Comparison of ENCODE assay signal across 24 cellular contexts in genomic region chr11:84273541-84273940, GRCh38.
A peak's percentile ranks its signal among the peaks of the same experiment; 100 is the strongest.
DNase-seq lines count a peak whose midpoint lies in the region; TF ChIP-seq lines count a peak whose summit lies in the region.
"Had no signal": no experiment of that assay in that cellular context is flagged by ENCODE, and none has a peak within 500 bp of the region (broad histone marks: within the 10 kb centered on the region; RNA-seq: fewer than 3 reads in every experiment).

No MANE protein-coding gene starts in this region.

- no peaks in the 10 kb centered on the region for H3K4me1 Mint-ChIP-seq in activated naive CD4-positive, alpha-beta T cell treated with anti-CD3 and anti-CD28 coated beads, Interleukin-2, amount 10 ng/mL, durations not matched to agents 7 days and 5 days
- H3K4me1 Mint-ChIP-seq: CD14-positive monocyte; CD4-positive, alpha-beta memory T cell; CD4-positive, CD25-positive, alpha-beta regulatory T cell; CD8-positive, alpha-beta memory T cell had no signal

- no peak overlapping the region for H3K4me3 Mint-ChIP-seq in activated naive CD4-positive, alpha-beta T cell treated with anti-CD3 and anti-CD28 coated beads, Interleukin-2, amount 10 ng/mL, durations not matched to agents 7 days and 5 days
- H3K4me3 Mint-ChIP-seq: CD14-positive monocyte; CD4-positive, alpha-beta memory T cell; CD4-positive, CD25-positive, alpha-beta regulatory T cell; CD8-positive, alpha-beta memory T cell had no signal

- H3K27ac Mint-ChIP-seq in activated naive CD4-positive, alpha-beta T cell treated with anti-CD3 and anti-CD28 coated beads, Interleukin-2, amount 10 ng/mL, durations not matched to agents 7 days and 5 days = no peak overlapping the region
- H3K27ac Mint-ChIP-seq: CD14-positive monocyte; CD4-positive, alpha-beta memory T cell; CD4-positive, CD25-positive, alpha-beta regulatory T cell; CD8-positive, alpha-beta memory T cell had no signal

- H3K36me3 Mint-ChIP-seq in activated naive CD4-positive, alpha-beta T cell treated with anti-CD3 and anti-CD28 coated beads, Interleukin-2, amount 10 ng/mL, durations not matched to agents 7 days and 5 days = no peaks in the 10 kb centered on the region
- H3K36me3 Mint-ChIP-seq: CD14-positive monocyte; CD4-positive, alpha-beta memory T cell; CD4-positive, CD25-positive, alpha-beta regulatory T cell; CD8-positive, alpha-beta memory T cell had no signal

- intact Hi-C loops in dorsolateral prefrontal cortex (cut with DNase I) = loop anchor here in 1 of 2 donors (5.0 to 10.0 kb wide), 2 partner anchors 44 to 111 kb away; no protein-coding TSS in a partner anchor

- H3K9me3 Mint-ChIP-seq in activated naive CD4-positive, alpha-beta T cell treated with anti-CD3 and anti-CD28 coated beads, Interleukin-2, amount 10 ng/mL, durations not matched to agents 7 days and 5 days = peaks cover 13% of the 10 kb centered on the region

- peak overlapping the region; percentile 28 for H3K27ac ChIP-seq in caudate nucleus (ENCODE audit: low read depth, low read length)
- peak overlapping the region in 58 of 59 donors; percentile 2 to 100 (median 78) for H3K27ac ChIP-seq in dorsolateral prefrontal cortex
- peak overlapping the region; percentile 7 for H3K27ac ChIP-seq in substantia nigra (ENCODE audit: low read depth, low read length, poor library complexity, severe bottlenecking)
- peak overlapping the region; percentile 70 for H3K27ac ChIP-seq in temporal lobe (ENCODE audit: low read depth, low read length)
- H3K27ac ChIP-seq: BLaER1 had no signal

- DNase-seq in caudate nucleus (lab: John Stamatoyannopoulos, UW) = no peak
- no peak for DNase-seq in dorsolateral prefrontal cortex
- DNase-seq in substantia nigra (lab: John Stamatoyannopoulos, UW) = no peak
- DNase-seq in activated naive CD4-positive, alpha-beta T cell treated with anti-CD3 and anti-CD28 coated beads, Interleukin-2, amount 10 ng/mL, durations not matched to agents 7 days and 5 days = no peak
- no peak for DNase-seq in activated T-cell treated with anti-CD3 and anti-CD28 coated beads, Interleukin-2, amount 50 U/mL, for 1 hour
- no peak for DNase-seq in activated CD4-positive, alpha-beta T cell treated with anti-CD3 and anti-CD28 coated beads, Interleukin-2, amount 50 U/mL, for 4 hours
- DNase-seq in foreskin melanocyte = no peak
- DNase-seq: 8988T; ACHN; BE2C; CD4-positive, alpha-beta memory T cell; CD4-positive, CD25-positive, alpha-beta regulatory T cell; CD8-positive, alpha-beta memory T cell; COR-L47; DMS 273 treated with DMSO at 0.1 percent for 48 hours; DMS153; DMS79; DND-41; EL; GDM1 had no signal

- peak overlapping the region in 56 of 59 donors; percentile 7 to 68 (median 50) for H3K4me3 ChIP-seq in dorsolateral prefrontal cortex
- H3K4me3 ChIP-seq: BLaER1, GM12878 had no signal

- CTCF ChIA-PET in activated naive CD4-positive, alpha-beta T cell treated with anti-CD3 and anti-CD28 coated beads, Interleukin-2, amount 10 ng/mL, durations not matched to agents 7 days and 5 days (lab: Charles Lee) = no interaction called here

- no peaks in the 10 kb centered on the region for H3K27me3 ChIP-seq in dorsolateral prefrontal cortex
- H3K27me3 ChIP-seq: BE2C, BLaER1 had no signal

- H3K27me3 Mint-ChIP-seq in activated naive CD4-positive, alpha-beta T cell treated with anti-CD3 and anti-CD28 coated beads, Interleukin-2, amount 10 ng/mL, durations not matched to agents 7 days and 5 days = no peaks in the 10 kb centered on the region
- H3K27me3 Mint-ChIP-seq: CD4-positive, alpha-beta memory T cell; CD4-positive, CD25-positive, alpha-beta regulatory T cell; CD8-positive, alpha-beta memory T cell had no signal

- TF ChIP-seq CTCF in dorsolateral prefrontal cortex (IDR thresholded peaks at IDR 0.05 in 54 of 56, conservative IDR thresholded peaks at IDR 0.05 in 2 of 56; ENCODE audit: low read depth in 1 of 56, partially characterized antibody in 56 of 56) = no peak

Comparison
In these comparisons a context has a peak if more than half of its experiments do, and no peak if none do; other contexts are left out.
1. H3K27ac ChIP-seq: peak in every context shown above with its lines; median percentile 78 in dorsolateral prefrontal cortex; 70 in temporal lobe; 28 in caudate nucleus; 7 in substantia nigra.